ENCODE assay signal across 1 cellular context in the genomic region with DNA sequence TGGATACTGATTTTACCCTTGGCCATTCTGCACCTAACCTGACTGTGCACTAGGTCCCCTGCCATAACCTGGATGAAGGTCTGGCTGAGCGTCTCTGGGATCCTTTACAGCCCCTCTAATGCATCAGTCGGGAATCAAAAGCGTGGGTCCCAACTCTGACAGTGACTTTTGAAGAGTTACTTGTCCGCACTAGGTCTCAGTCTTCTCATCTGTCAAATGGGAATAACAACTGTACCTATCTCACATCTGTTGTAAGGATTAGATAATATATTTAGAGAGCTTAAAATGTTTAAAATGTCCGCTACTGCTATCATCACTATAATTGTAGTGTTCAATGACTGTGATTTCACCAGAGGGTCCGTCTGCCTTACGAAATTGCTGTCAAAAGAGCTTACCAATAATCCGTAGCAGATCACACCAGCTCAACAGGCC.
A peak's percentile ranks its signal among the peaks of the same experiment; 100 is the strongest.
TF ChIP-seq lines count a peak whose summit lies in the region.

No MANE protein-coding gene starts in this region.

TF ChIP-seq in HepG2, 621 proteins besides CTCF, POLR2A, EP300 and RAD21:
- TF ChIP-seq HDAC2 (CRISPR knock-in tag; IDR thresholded peaks at IDR 0.05) (peak; percentile 49; the same call in 1 of the 2 replicates), ZNF256 (CRISPR knock-in tag; conservative IDR thresholded peaks at IDR 0.05) (no peak), ZNF720 (CRISPR knock-in tag; IDR thresholded peaks at IDR 0.05) (no peak), SAFB2 (CRISPR knock-in tag; IDR thresholded peaks at IDR 0.05; ENCODE audit: borderline replicate concordance, low read depth) (no peak), ZNF3 (CRISPR knock-in tag; IDR thresholded peaks at IDR 0.05) (peak; percentile 49; the same call in 1 of the 2 replicates), RELA (CRISPR knock-in tag; IDR thresholded peaks at IDR 0.05) (0 out of 2 replicates have a peak, but pooled peaks have one; percentile 13), TOPORS (CRISPR knock-in tag; IDR thresholded peaks at IDR 0.05) (no peak), MAZ (IDR thresholded peaks at IDR 0.05; ENCODE audit: borderline replicate concordance, low read depth, low read length) (no peak), MAZ (CRISPR knock-in tag; IDR thresholded peaks at IDR 0.05; ENCODE audit: low read depth) (no peak), ZMYM3 (CRISPR knock-in tag; IDR thresholded peaks at IDR 0.05) (peak; percentile 96), KDM1A (CRISPR knock-in tag; IDR thresholded peaks at IDR 0.05) (peak; percentile 61; the same call in 1 of the 2 replicates), RCOR2 (CRISPR knock-in tag; IDR thresholded peaks at IDR 0.05) (0 out of 2 replicates have a peak, but pooled peaks have one; percentile 27), ZNF629 (CRISPR knock-in tag; conservative IDR thresholded peaks at IDR 0.05) (peak; percentile 98), XBP1 (CRISPR knock-in tag; IDR thresholded peaks at IDR 0.05) (0 out of 2 replicates have a peak, but pooled peaks have one; percentile 4), CHD4 (IDR thresholded peaks at IDR 0.05; ENCODE audit: borderline replicate concordance, low read length) (peak; percentile 88; the same call in 1 of the 2 replicates), ZNF329 (CRISPR knock-in tag; IDR thresholded peaks at IDR 0.05; ENCODE audit: low read depth) (0 out of 2 replicates have a peak, but pooled peaks have one; percentile 14)
- TF ChIP-seq, protein P1, sequence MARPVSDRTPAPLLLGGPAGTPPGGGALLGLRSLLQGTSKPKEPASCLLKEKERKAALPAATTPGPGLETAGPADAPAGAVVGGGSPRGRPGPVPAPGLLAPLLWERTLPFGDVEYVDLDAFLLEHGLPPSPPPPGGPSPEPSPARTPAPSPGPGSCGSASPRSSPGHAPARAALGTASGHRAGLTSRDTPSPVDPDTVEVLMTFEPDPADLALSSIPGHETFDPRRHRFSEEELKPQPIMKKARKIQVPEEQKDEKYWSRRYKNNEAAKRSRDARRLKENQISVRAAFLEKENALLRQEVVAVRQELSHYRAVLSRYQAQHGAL (CRISPR knock-in tag; IDR thresholded peaks at IDR 0.05; ENCODE audit: not compliant biosample characterization): no peak
- TF ChIP-seq, protein P2, sequence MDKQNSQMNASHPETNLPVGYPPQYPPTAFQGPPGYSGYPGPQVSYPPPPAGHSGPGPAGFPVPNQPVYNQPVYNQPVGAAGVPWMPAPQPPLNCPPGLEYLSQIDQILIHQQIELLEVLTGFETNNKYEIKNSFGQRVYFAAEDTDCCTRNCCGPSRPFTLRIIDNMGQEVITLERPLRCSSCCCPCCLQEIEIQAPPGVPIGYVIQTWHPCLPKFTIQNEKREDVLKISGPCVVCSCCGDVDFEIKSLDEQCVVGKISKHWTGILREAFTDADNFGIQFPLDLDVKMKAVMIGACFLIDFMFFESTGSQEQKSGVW (CRISPR knock-in tag; IDR thresholded peaks at IDR 0.05; ENCODE audit: borderline replicate concordance): no peak
- TF ChIP-seq, protein P3, sequence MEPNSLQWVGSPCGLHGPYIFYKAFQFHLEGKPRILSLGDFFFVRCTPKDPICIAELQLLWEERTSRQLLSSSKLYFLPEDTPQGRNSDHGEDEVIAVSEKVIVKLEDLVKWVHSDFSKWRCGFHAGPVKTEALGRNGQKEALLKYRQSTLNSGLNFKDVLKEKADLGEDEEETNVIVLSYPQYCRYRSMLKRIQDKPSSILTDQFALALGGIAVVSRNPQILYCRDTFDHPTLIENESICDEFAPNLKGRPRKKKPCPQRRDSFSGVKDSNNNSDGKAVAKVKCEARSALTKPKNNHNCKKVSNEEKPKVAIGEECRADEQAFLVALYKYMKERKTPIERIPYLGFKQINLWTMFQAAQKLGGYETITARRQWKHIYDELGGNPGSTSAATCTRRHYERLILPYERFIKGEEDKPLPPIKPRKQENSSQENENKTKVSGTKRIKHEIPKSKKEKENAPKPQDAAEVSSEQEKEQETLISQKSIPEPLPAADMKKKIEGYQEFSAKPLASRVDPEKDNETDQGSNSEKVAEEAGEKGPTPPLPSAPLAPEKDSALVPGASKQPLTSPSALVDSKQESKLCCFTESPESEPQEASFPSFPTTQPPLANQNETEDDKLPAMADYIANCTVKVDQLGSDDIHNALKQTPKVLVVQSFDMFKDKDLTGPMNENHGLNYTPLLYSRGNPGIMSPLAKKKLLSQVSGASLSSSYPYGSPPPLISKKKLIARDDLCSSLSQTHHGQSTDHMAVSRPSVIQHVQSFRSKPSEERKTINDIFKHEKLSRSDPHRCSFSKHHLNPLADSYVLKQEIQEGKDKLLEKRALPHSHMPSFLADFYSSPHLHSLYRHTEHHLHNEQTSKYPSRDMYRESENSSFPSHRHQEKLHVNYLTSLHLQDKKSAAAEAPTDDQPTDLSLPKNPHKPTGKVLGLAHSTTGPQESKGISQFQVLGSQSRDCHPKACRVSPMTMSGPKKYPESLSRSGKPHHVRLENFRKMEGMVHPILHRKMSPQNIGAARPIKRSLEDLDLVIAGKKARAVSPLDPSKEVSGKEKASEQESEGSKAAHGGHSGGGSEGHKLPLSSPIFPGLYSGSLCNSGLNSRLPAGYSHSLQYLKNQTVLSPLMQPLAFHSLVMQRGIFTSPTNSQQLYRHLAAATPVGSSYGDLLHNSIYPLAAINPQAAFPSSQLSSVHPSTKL (CRISPR knock-in tag; IDR thresholded peaks at IDR 0.05): no peak
TF ChIP-seq in HepG2: peak in this region for 10.
